Comparison of ENCODE assay signal across 8 cellular contexts in the genomic region with DNA sequence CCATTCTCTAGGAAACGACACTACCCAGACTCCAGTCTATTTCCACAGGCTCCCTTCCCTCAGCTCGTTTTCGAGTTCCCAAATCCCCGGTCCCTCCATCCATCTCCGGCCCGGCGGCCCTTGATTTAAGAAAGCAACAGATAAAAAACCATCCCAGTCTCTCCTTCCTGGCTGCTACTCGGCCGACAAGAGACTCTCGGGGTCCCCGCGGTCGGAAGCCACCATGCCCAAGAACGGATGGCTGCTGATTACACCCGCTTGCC. TPM values are rescaled to one million over a fixed set of nuclear protein-coding genes. Genes with fewer than 3 reads are reported as not detected.
DNase-seq lines count a peak whose midpoint lies in the region; ATAC-seq, FAIRE-seq and TF ChIP-seq lines count a peak whose summit lies in the region.

No MANE protein-coding gene starts in this region.

- no peaks in the 10 kb centered on the region for H3K9me3 ChIP-seq in Panc1 (ENCODE audit: control insufficient read depth, insufficient read depth, low read depth, low read length)
- no peaks in the 10 kb centered on the region for H3K9me3 ChIP-seq in psoas muscle

- ATAC-seq in GM18867 (IDR thresholded peaks at IDR 0.05; ENCODE audit: unreplicated experiment) (peak; percentile 4), Panc1 (no peak), psoas muscle (peak in 3 of 4 donors; percentile 0 to 30 (median 8)), HG03442 (IDR thresholded peaks at IDR 0.05; ENCODE audit: unreplicated experiment) (no peak)

- TF ChIP-seq POLR2A in GM12892 (IDR thresholded peaks at IDR 0.05; ENCODE audit: low read depth, low read length), result no peak

- FAIRE-seq in urothelium cell line (lab: Jason Lieb, UNC) (no peak), GM12892 (lab: Jason Lieb, UNC) (no peak)

- in situ Hi-C loops in Panc1 (cut with HindIII; ENCODE audit: low pct_unique_long_range_greater_than_20kb, low sequenced_read_pairs), result no loop called here

- peak overlapping the region; percentile 92 for H3K27ac ChIP-seq in Panc1 (ENCODE audit: low read length)
- peak overlapping the region; percentile 79 for H3K27ac ChIP-seq in psoas muscle

- no TSS peak for BruUV-seq in Panc1 (replicated peaks; lab: Mats Ljungman, UMichigan)

- POLR2A ChIA-PET in Panc1 (lab: Charles Lee), result no interaction called here

- intact Hi-C loops in Panc1 (cut with micrococcal nuclease; ENCODE audit: unreplicated experiment) (loop anchor here (5.0 kb wide), 1 partner anchor 364 kb away; no protein-coding TSS in a partner anchor), psoas muscle (cut with DNase I) (no loop called here)

- H3K4me3 ChIP-seq in Panc1 (ENCODE audit: low read depth in 2 of 2, low read length in 2 of 2), result peak overlapping the region; percentile 68 to 99
- H3K4me3 ChIP-seq in fibroblast of the aortic adventitia (ENCODE audit: low read depth, low read length), result peak overlapping the region; percentile 72
- H3K4me3 ChIP-seq in psoas muscle, result peak overlapping the region; percentile 71

- CTCF ChIA-PET in Panc1 (lab: Charles Lee), result interaction anchor here (0.5 kb wide), 1 partner anchor 287 kb away, joined by 5 read pairs; no protein-coding TSS in a partner anchor

- H3K27me3 ChIP-seq in Panc1 (ENCODE audit: control insufficient read depth, insufficient read depth, low read length) (no peaks in the 10 kb centered on the region), psoas muscle (ENCODE audit: insufficient read depth in 3 of 3, low read length in 2 of 3) (no peaks in the 10 kb centered on the region)

- H3K36me3 ChIP-seq in Panc1 (ENCODE audit: control insufficient read depth, insufficient read depth, low read length) (peaks cover 34% of the 10 kb centered on the region), psoas muscle (ENCODE audit: insufficient read depth in 1 of 2, low read depth in 1 of 2) (peaks cover 16 to 42% of the 10 kb centered on the region in 2 donors)

- DNase-seq in Panc1 (ENCODE audit: low read depth, low spot score) (no peak), fibroblast of the aortic adventitia (ENCODE audit: low read depth) (no peak), psoas muscle (no peak), urothelium cell line (ENCODE audit: low spot score) (no peak), inferior parietal cortex (ENCODE audit: extremely low spot score) (no peak), GM12892 (ENCODE audit: insufficient read length) (no peak)

- TF ChIP-seq CTCF in Panc1 (IDR thresholded peaks at IDR 0.05) (no peak), fibroblast of the aortic adventitia (IDR thresholded peaks at IDR 0.05; ENCODE audit: insufficient read depth, low read length) (no peak), psoas muscle (IDR thresholded peaks at IDR 0.05) (no peak)

- WGBS in psoas muscle, 3 donors, result 1% methylated on average over 15 of the region's 15 CpGs

- H3K4me1 ChIP-seq in Panc1 (ENCODE audit: control insufficient read depth, insufficient read depth, low read length) (peaks cover 40% of the 10 kb centered on the region), psoas muscle (peaks cover 18% of the 10 kb centered on the region)

RNA-seq across cellular contexts. Expression of gene RPL26, which starts 0.2 kb away (rescaled TPM):
- total RNA-seq in Panc1 (2021; ENCODE audit: unreplicated experiment), result 865 TPM
- 861 TPM for polyA plus RNA-seq in Panc1 (2012; ENCODE audit: insufficient read length)
- total RNA-seq in fibroblast of the aortic adventitia (ENCODE audit: low replicate concordance), result 2,801 and 6,665 TPM in 2 replicates
- 1,000 to 10,000 TPM in 3 of 4 donors, 100 to 1,000 TPM in 1; 994 to 1,548 (median 1,386) TPM for total RNA-seq in psoas muscle
- 1,000 to 10,000 TPM; 2,500 to 4,614 (median 2,501) TPM for polyA plus RNA-seq in psoas muscle
- polyA plus RNA-seq in GM12892 (2012; ENCODE audit: missing spikeins), result 8,529 TPM

RNA-seq across cellular contexts. Expression of gene RNF222, which starts 14.8 kb away (rescaled TPM):
- total RNA-seq in Panc1 (2021; ENCODE audit: unreplicated experiment), result not detected
- polyA plus RNA-seq in Panc1 (2012; ENCODE audit: insufficient read length), result 0.08 TPM
- total RNA-seq in fibroblast of the aortic adventitia (ENCODE audit: low replicate concordance), result not detected in 2 replicates
- not detected for total RNA-seq in psoas muscle
- not detected for polyA plus RNA-seq in psoas muscle
- not detected for polyA plus RNA-seq in GM12892 (2012; ENCODE audit: missing spikeins)

RNA-seq across cellular contexts. Expression of gene ODF4, which starts 43.2 kb away (rescaled TPM):
- total RNA-seq in Panc1 (2021; ENCODE audit: unreplicated experiment) (not detected), fibroblast of the aortic adventitia (ENCODE audit: low replicate concordance) (not detected in 2 replicates), psoas muscle (not detected)
- polyA plus RNA-seq in Panc1 (2012; ENCODE audit: insufficient read length), result not detected
- polyA plus RNA-seq in psoas muscle, result not detected
- not detected for polyA plus RNA-seq in GM12892 (2012; ENCODE audit: missing spikeins)

RNA-seq across cellular contexts. Expression of gene NDEL1, which starts 52.9 kb away (rescaled TPM):
- 44.8 TPM for total RNA-seq in Panc1 (2021; ENCODE audit: unreplicated experiment)
- 30.3 TPM for polyA plus RNA-seq in Panc1 (2012; ENCODE audit: insufficient read length)
- 42.6 and 68.8 TPM in 2 replicates for total RNA-seq in fibroblast of the aortic adventitia (ENCODE audit: low replicate concordance)
- 10 to 100 TPM; 24.6 to 54.8 (median 44.7) TPM for total RNA-seq in psoas muscle
- 10 to 100 TPM; 34.2 to 79.2 (median 37.6) TPM for polyA plus RNA-seq in psoas muscle
- polyA plus RNA-seq in GM12892 (2012; ENCODE audit: missing spikeins), result 19.6 TPM

Comparison
In these comparisons a context has a peak if more than half of its experiments do, and no peak if none do; other contexts are left out.
1. ATAC-seq: peak in GM18867 (single experiment) and psoas muscle (3 of 4); none in Panc1 (single experiment) and HG03442 (single experiment).
2. Peak in every context shown above with its lines, with median percentiles within 50 percentile points of each other: H3K4me3 ChIP-seq.